In genomic region chr5:98898743-98899142, GRCh38 we compare ENCODE assay signal across 21 cellular contexts.
DNase-seq lines count a peak whose midpoint lies in the region; ATAC-seq and FAIRE-seq lines count a peak whose summit lies in the region.
"Had no signal": no experiment of that assay in that cellular context is flagged by ENCODE, and none has a peak within 500 bp of the region (broad histone marks: within the 10 kb centered on the region; RNA-seq: fewer than 3 reads in every experiment).

No MANE protein-coding gene starts in this region.

- no peak for DNase-seq in urothelium cell line (ENCODE audit: low spot score)
- DNase-seq in NCI-H1694 treated with DMSO at 0.1 percent for 48 hours (lab: John Stamatoyannopoulos, UW) = no peak
- no peak for DNase-seq in NCI-H2107 treated with DMSO at 0.1 percent for 48 hours (lab: John Stamatoyannopoulos, UW; ENCODE audit: unreplicated experiment)
- DNase-seq: H7, Karpas-422, NCI-H1092, NCI-H1417 treated with DMSO at 0.1 percent for 48 hours, NCI-H187, NCI-H2081 treated with DMSO at 0.1 percent for 48 hours, NCI-H524, NCI-H748 treated with DMSO at 0.1 percent for 48 hours, PC-3, SJCRH30, T-helper 2 cell had no signal

- no peak for FAIRE-seq in urothelium cell line (lab: Jason Lieb, UNC)
- FAIRE-seq: D721Med, HepG2 had no signal

- ATAC-seq in GM18508 (IDR thresholded peaks at IDR 0.05; ENCODE audit: insufficient read depth, unreplicated experiment) = peak; percentile 61
- peak; percentile 45 for ATAC-seq in GM19043 (IDR thresholded peaks at IDR 0.05; ENCODE audit: low read depth, unreplicated experiment)
- peak; percentile 62 for ATAC-seq in GM21619 (IDR thresholded peaks at IDR 0.05; ENCODE audit: unreplicated experiment)
- ATAC-seq in HG03378 (IDR thresholded peaks at IDR 0.05; ENCODE audit: unreplicated experiment) = peak; percentile 70
- ATAC-seq: HepG2, PC-3, SK-N-SH treated with all-trans-retinoic acid at 6 μM for 48 hours had no signal
